ENCODE assay signal across 1 cellular context in genomic region chr7:82507365-82507975, GRCh38.
TF ChIP-seq lines count a peak whose summit lies in the region.

No MANE protein-coding gene starts in this region.

TF ChIP-seq in WTC11, 78 proteins besides CTCF, POLR2A, EP300 and RAD21 (continued from another document):
- TF ChIP-seq AFF4 (CRISPR knock-in tag; IDR thresholded peaks at IDR 0.05; ENCODE audit: borderline replicate concordance): no peak
